ENCODE assay signal across 4 cellular contexts in the genomic region with DNA sequence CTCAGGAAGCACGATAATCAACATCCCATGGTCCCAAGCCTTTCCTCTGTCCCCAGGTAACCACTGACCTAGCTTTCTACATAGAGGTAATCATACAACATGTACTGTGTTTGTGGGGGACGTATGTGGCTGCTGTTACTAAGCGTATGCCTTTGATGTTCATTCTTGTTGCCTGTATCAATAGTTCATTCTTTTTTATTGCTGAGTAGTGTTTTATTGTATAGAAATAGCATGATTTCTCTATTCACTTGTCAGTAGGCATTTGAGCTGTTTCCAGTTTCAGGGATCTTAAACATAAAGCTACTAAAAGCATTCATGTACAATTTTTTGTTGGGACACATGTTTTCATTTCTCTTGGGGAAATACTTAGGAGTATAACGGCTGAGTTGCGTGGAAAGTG.
TF ChIP-seq lines count a peak whose summit lies in the region.

No MANE protein-coding gene starts in this region.

TF ChIP-seq in HepG2, 621 proteins besides CTCF, POLR2A, EP300 and RAD21:
- no peak for TF ChIP-seq ZNF30 (CRISPR knock-in tag; IDR thresholded peaks at IDR 0.05)
- TF ChIP-seq, protein P1, sequence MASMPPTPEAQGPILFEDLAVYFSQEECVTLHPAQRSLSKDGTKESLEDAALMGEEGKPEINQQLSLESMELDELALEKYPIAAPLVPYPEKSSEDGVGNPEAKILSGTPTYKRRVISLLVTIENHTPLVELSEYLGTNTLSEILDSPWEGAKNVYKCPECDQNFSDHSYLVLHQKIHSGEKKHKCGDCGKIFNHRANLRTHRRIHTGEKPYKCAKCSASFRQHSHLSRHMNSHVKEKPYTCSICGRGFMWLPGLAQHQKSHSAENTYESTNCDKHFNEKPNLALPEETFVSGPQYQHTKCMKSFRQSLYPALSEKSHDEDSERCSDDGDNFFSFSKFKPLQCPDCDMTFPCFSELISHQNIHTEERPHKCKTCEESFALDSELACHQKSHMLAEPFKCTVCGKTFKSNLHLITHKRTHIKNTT (CRISPR knock-in tag; IDR thresholded peaks at IDR 0.05) = no peak
- peak; percentile 61 to 75 for TF ChIP-seq MAFK (conservative IDR thresholded peaks at IDR 0.05 in 1 of 2, IDR thresholded peaks at IDR 0.05 in 1 of 2; ENCODE audit: low read length in 2 of 2)
- peak; percentile 60 for TF ChIP-seq MAFF (IDR thresholded peaks at IDR 0.05; ENCODE audit: low read depth, low read length)

TF ChIP-seq in A549, 52 proteins besides CTCF, POLR2A, EP300 and RAD21:
- TF ChIP-seq MAFK (IDR thresholded peaks at IDR 0.05; ENCODE audit: partially characterized antibody) (peak; percentile 51), ZSCAN20 (CRISPR knock-in tag; IDR thresholded peaks at IDR 0.05) (no peak)
TF ChIP-seq in A549: peak in this region for 1.

TF ChIP-seq in IMR-90, 13 proteins besides CTCF, POLR2A, EP300 and RAD21:
- TF ChIP-seq MAFK (IDR thresholded peaks at IDR 0.05; ENCODE audit: low read depth, low read length) = peak; percentile 33; the same call in 1 of the 2 replicates
- TF ChIP-seq CEBPB (IDR thresholded peaks at IDR 0.05; ENCODE audit: low read depth, low read length) = no peak
- TF ChIP-seq CHD1 (IDR thresholded peaks at IDR 0.05; ENCODE audit: low read depth, low read length) = no peak
TF ChIP-seq in IMR-90: peak in this region for 1.

TF ChIP-seq in K562, 482 proteins besides CTCF, POLR2A, EP300 and RAD21:
- TF ChIP-seq C11orf30 (IDR thresholded peaks at IDR 0.05; ENCODE audit: low read depth) (peak; percentile 25), ZNF316 (IDR thresholded peaks at IDR 0.05) (peak; percentile 51; the same call in 1 of the 2 replicates)
- TF ChIP-seq, protein P2, sequence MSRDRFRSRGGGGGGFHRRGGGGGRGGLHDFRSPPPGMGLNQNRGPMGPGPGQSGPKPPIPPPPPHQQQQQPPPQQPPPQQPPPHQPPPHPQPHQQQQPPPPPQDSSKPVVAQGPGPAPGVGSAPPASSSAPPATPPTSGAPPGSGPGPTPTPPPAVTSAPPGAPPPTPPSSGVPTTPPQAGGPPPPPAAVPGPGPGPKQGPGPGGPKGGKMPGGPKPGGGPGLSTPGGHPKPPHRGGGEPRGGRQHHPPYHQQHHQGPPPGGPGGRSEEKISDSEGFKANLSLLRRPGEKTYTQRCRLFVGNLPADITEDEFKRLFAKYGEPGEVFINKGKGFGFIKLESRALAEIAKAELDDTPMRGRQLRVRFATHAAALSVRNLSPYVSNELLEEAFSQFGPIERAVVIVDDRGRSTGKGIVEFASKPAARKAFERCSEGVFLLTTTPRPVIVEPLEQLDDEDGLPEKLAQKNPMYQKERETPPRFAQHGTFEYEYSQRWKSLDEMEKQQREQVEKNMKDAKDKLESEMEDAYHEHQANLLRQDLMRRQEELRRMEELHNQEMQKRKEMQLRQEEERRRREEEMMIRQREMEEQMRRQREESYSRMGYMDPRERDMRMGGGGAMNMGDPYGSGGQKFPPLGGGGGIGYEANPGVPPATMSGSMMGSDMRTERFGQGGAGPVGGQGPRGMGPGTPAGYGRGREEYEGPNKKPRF (IDR thresholded peaks at IDR 0.05; ENCODE audit: low read depth, low read length) = no peak
